ENCODE assay signal across 8 cellular contexts in genomic region chr3:101897013-101897412, GRCh38.
"Had no signal": no experiment of that assay in that cellular context is flagged by ENCODE, and none has a peak within 500 bp of the region (broad histone marks: within the 10 kb centered on the region; RNA-seq: fewer than 3 reads in every experiment).

No MANE protein-coding gene starts in this region.

- H3K4me3 ChIP-seq: K562 had no signal

- H3K27ac Mint-ChIP-seq: IgD-negative memory B cell had no signal

- H3K27me3 Mint-ChIP-seq: IgD-negative memory B cell had no signal

- FAIRE-seq: HepG2, HTR-8/SVneo, K562 had no signal

- ATAC-seq: HepG2, K562 had no signal

- DNase-seq: IMR-90, KBM-7, KG1 had no signal

- H3K27ac ChIP-seq: HL-60 had no signal
